Comparison of ENCODE assay signal across 36 cellular contexts in the genomic region with DNA sequence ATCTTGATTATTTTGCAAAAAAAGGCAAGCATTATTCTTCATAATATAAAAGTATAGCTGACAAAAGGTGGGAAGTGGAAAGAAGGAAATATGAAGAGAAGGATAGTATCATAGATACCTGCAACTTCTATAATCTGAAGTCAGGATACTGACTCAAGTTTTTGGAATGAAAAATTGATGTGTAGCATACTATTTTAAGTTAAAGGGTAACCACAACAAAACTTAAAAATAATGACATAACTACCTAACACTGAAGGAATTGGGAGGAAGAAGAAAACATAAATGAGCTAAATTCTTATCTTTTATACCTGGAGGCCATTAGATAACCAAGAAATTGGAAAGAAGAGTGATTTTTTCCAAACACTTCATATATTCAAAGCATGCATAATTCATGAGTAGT. TPM values are rescaled to one million over a fixed set of nuclear protein-coding genes. Genes with fewer than 3 reads are reported as not detected.
"Had no signal": no experiment of that assay in that cellular context is flagged by ENCODE, and none has a peak within 500 bp of the region (broad histone marks: within the 10 kb centered on the region; RNA-seq: fewer than 3 reads in every experiment).

No MANE protein-coding gene starts in this region.

- H3K36me3 ChIP-seq: adrenal gland, esophagus muscularis mucosa had no signal

- ATAC-seq: activated CD4-positive, alpha-beta T cell treated with anti-CD3 and anti-CD28 coated beads for 36 hours; activated CD8-positive, alpha-beta memory T cell treated with anti-CD3 and anti-CD28 coated beads, Interleukin-2, amount 10 ng/mL, durations not matched to agents 7 days and 5 days; activated CD8-positive, alpha-beta T cell treated with anti-CD3 and anti-CD28 coated beads, Interleukin-2, amount 10 ng/mL, durations not matched to agents 7 days and 5 days; activated naive CD8-positive, alpha-beta T cell treated with anti-CD3 and anti-CD28 coated beads, Interleukin-2, amount 50 U/mL, for 24 hours; body of pancreas; T-helper 17 cell had no signal

- H3K4me1 Mint-ChIP-seq: activated CD4-positive, alpha-beta T cell treated with anti-CD3 and anti-CD28 coated beads for 36 hours; activated CD4-positive, alpha-beta T cell treated with anti-CD3 and anti-CD28 coated beads, Interleukin-2, amount 10 ng/mL, durations not matched to agents 24 days and 14 days; activated CD8-positive, alpha-beta memory T cell treated with anti-CD3 and anti-CD28 coated beads, Interleukin-2, amount 10 ng/mL, durations not matched to agents 7 days and 5 days; activated naive CD4-positive, alpha-beta T cell treated with anti-CD3 and anti-CD28 coated beads, Interleukin-2, amount 50 U/mL, for 24 hours; activated naive CD8-positive, alpha-beta T cell treated with anti-CD3 and anti-CD28 coated beads for 36 hours; activated naive CD8-positive, alpha-beta T cell treated with anti-CD3 and anti-CD28 coated beads, Interleukin-2, amount 50 U/mL, for 24 hours; central memory CD8-positive, alpha-beta T cell; T-helper 17 cell had no signal

- H3K9me3 Mint-ChIP-seq: activated CD4-positive, alpha-beta T cell treated with anti-CD3 and anti-CD28 coated beads, Interleukin-2, amount 10 ng/mL, durations not matched to agents 24 days and 14 days had no signal

- H3K27me3 ChIP-seq: adrenal gland, body of pancreas, dorsolateral prefrontal cortex, esophagus muscularis mucosa had no signal

- H3K4me1 ChIP-seq: esophagus muscularis mucosa had no signal

- DNase-seq: activated CD4-positive, alpha-beta memory T cell treated with anti-CD3 and anti-CD28 coated beads for 36 hours; activated CD4-positive, alpha-beta T cell treated with anti-CD3 and anti-CD28 coated beads for 36 hours; activated CD4-positive, alpha-beta T cell treated with anti-CD3 and anti-CD28 coated beads, Interleukin-2, amount 10 ng/mL, durations not matched to agents 24 days and 14 days; activated CD4-positive, CD25-positive, alpha-beta regulatory T cell; activated CD4-positive, CD25-positive, alpha-beta regulatory T cell treated with anti-CD3 and anti-CD28 coated beads, Interleukin-2, amount 50 U/mL, for 72 hours; activated CD8-positive, alpha-beta memory T cell treated with anti-CD3 and anti-CD28 coated beads, Interleukin-2, amount 10 ng/mL, durations not matched to agents 7 days and 5 days; activated CD8-positive, alpha-beta memory T cell treated with anti-CD3 and anti-CD28 coated beads, Interleukin-2, amount 50 U/mL, for 4 hours; activated CD8-positive, alpha-beta T cell treated with anti-CD3 and anti-CD28 coated beads, Interleukin-2, amount 10 ng/mL, durations not matched to agents 7 days and 5 days; activated effector memory CD4-positive, alpha-beta T cell treated with anti-CD3 and anti-CD28 coated beads, Interleukin-2, amount 50 U/mL, for 16 hours; activated naive CD4-positive, alpha-beta T cell treated with anti-CD3 and anti-CD28 coated beads for 36 hours; activated naive CD8-positive, alpha-beta T cell treated with anti-CD3 and anti-CD28 coated beads for 36 hours; activated naive CD8-positive, alpha-beta T cell treated with anti-CD3 and anti-CD28 coated beads, Interleukin-2, amount 50 U/mL, for 24 hours; activated T-cell treated with anti-CD3 and anti-CD28 coated beads, Interleukin-2, amount 50 U/mL, for 1 hour; activated T-cell treated with anti-CD3 and anti-CD28 coated beads, Interleukin-2, amount 50 U/mL, for 48 hours; adrenal gland; amygdala; aorta; body of pancreas; dorsolateral prefrontal cortex; effector memory CD4-positive, alpha-beta T cell; endodermal cell; erythroblast; head of caudate nucleus; hippocampal formation; T-helper 17 cell; T1000 had no signal

- H3K27ac Mint-ChIP-seq: activated CD4-positive, alpha-beta memory T cell treated with anti-CD3 and anti-CD28 coated beads for 36 hours; activated CD4-positive, alpha-beta T cell treated with anti-CD3 and anti-CD28 coated beads for 36 hours; activated CD4-positive, alpha-beta T cell treated with anti-CD3 and anti-CD28 coated beads, Interleukin-2, amount 10 ng/mL, durations not matched to agents 24 days and 14 days; activated CD8-positive, alpha-beta memory T cell treated with anti-CD3 and anti-CD28 coated beads, Interleukin-2, amount 10 ng/mL, durations not matched to agents 7 days and 5 days; activated CD8-positive, alpha-beta T cell treated with anti-CD3 and anti-CD28 coated beads, Interleukin-2, amount 10 ng/mL, durations not matched to agents 7 days and 5 days; activated naive CD4-positive, alpha-beta T cell treated with anti-CD3 and anti-CD28 coated beads for 36 hours; activated naive CD4-positive, alpha-beta T cell treated with anti-CD3 and anti-CD28 coated beads, Interleukin-2, amount 50 U/mL, for 24 hours; activated naive CD8-positive, alpha-beta T cell treated with anti-CD3 and anti-CD28 coated beads for 36 hours; activated naive CD8-positive, alpha-beta T cell treated with anti-CD3 and anti-CD28 coated beads, Interleukin-2, amount 50 U/mL, for 24 hours; activated T-helper 1 cell treated with anti-CD3 and anti-CD28 coated beads, Interleukin-12 subunit alpha, Interleukin-12 subunit beta, Interleukin-2, Interleukin-4 antibody, amounts not matched to agents 30 ng/mL and 10 ng/mL and 1 ng/mL, durations not matched to agents 14 hours and 24 hours and 36 hours; activated T-helper 2 cell treated with anti-CD3 and anti-CD28 coated beads, Interferon-gamma antibody, Interleukin-2, Interleukin-4, amounts not matched to agents 10 μg/mL and 5 μg/mL and 100 μg/mL, durations not matched to agents 14 hours and 24 hours and 36 hours; dendritic cell treated with granulocyte-macrophage colony-stimulating factor and Interleukin-4, amounts not matched to agents 40 ng/mL and 50 ng/mL, for 4 days; endodermal cell; T-helper 17 cell; T-helper 2 cell treated with Interferon-gamma antibody and Interleukin-4, amounts not matched to agents 5 μg/mL and 100 μg/mL, for 36 hours had no signal

- H3K27me3 Mint-ChIP-seq: activated CD4-positive, alpha-beta memory T cell treated with anti-CD3 and anti-CD28 coated beads for 36 hours; activated CD4-positive, alpha-beta T cell treated with anti-CD3 and anti-CD28 coated beads for 36 hours; activated CD4-positive, alpha-beta T cell treated with anti-CD3 and anti-CD28 coated beads, Interleukin-2, amount 10 ng/mL, durations not matched to agents 24 days and 14 days; activated CD8-positive, alpha-beta memory T cell treated with anti-CD3 and anti-CD28 coated beads, Interleukin-2, amount 10 ng/mL, durations not matched to agents 7 days and 5 days; activated naive CD4-positive, alpha-beta T cell treated with anti-CD3 and anti-CD28 coated beads, Interleukin-2, amount 50 U/mL, for 24 hours; activated naive CD8-positive, alpha-beta T cell treated with anti-CD3 and anti-CD28 coated beads for 36 hours; activated naive CD8-positive, alpha-beta T cell treated with anti-CD3 and anti-CD28 coated beads, Interleukin-2, amount 50 U/mL, for 24 hours; central memory CD8-positive, alpha-beta T cell; dendritic cell treated with granulocyte-macrophage colony-stimulating factor and Interleukin-4, amounts not matched to agents 40 ng/mL and 50 ng/mL, for 4 days; T-helper 17 cell had no signal

- FAIRE-seq: frontal cortex had no signal

- H3K36me3 Mint-ChIP-seq: activated CD4-positive, alpha-beta memory T cell treated with anti-CD3 and anti-CD28 coated beads for 36 hours; activated CD8-positive, alpha-beta memory T cell treated with anti-CD3 and anti-CD28 coated beads, Interleukin-2, amount 10 ng/mL, durations not matched to agents 7 days and 5 days; activated naive CD8-positive, alpha-beta T cell treated with anti-CD3 and anti-CD28 coated beads for 36 hours had no signal

- H3K4me3 Mint-ChIP-seq: activated CD4-positive, alpha-beta memory T cell treated with anti-CD3 and anti-CD28 coated beads for 36 hours; activated CD4-positive, alpha-beta T cell treated with anti-CD3 and anti-CD28 coated beads for 36 hours; activated CD4-positive, alpha-beta T cell treated with anti-CD3 and anti-CD28 coated beads, Interleukin-2, amount 10 ng/mL, durations not matched to agents 24 days and 14 days; activated CD8-positive, alpha-beta memory T cell treated with anti-CD3 and anti-CD28 coated beads, Interleukin-2, amount 10 ng/mL, durations not matched to agents 7 days and 5 days; activated CD8-positive, alpha-beta T cell treated with anti-CD3 and anti-CD28 coated beads, Interleukin-2, amount 10 ng/mL, durations not matched to agents 7 days and 5 days; activated naive CD4-positive, alpha-beta T cell treated with anti-CD3 and anti-CD28 coated beads for 36 hours; activated naive CD4-positive, alpha-beta T cell treated with anti-CD3 and anti-CD28 coated beads, Interleukin-2, amount 50 U/mL, for 24 hours; activated naive CD8-positive, alpha-beta T cell treated with anti-CD3 and anti-CD28 coated beads for 36 hours; activated naive CD8-positive, alpha-beta T cell treated with anti-CD3 and anti-CD28 coated beads, Interleukin-2, amount 50 U/mL, for 24 hours; activated T-helper 1 cell treated with anti-CD3 and anti-CD28 coated beads, Interleukin-12 subunit alpha, Interleukin-12 subunit beta, Interleukin-2, Interleukin-4 antibody, amounts not matched to agents 30 ng/mL and 10 ng/mL and 1 ng/mL, durations not matched to agents 14 hours and 24 hours and 36 hours; central memory CD8-positive, alpha-beta T cell; dendritic cell treated with granulocyte-macrophage colony-stimulating factor and Interleukin-4, amounts not matched to agents 40 ng/mL and 50 ng/mL, for 4 days; endodermal cell; T-helper 17 cell; T-helper 2 cell treated with Interferon-gamma antibody and Interleukin-4, amounts not matched to agents 5 μg/mL and 100 μg/mL, for 36 hours had no signal

- H3K9me3 ChIP-seq: adrenal gland had no signal

- H3K4me3 ChIP-seq: adrenal gland, body of pancreas, coronary artery, dorsolateral prefrontal cortex, esophagus muscularis mucosa had no signal

- H3K27ac ChIP-seq: adrenal gland, body of pancreas, coronary artery, dorsolateral prefrontal cortex, esophagus muscularis mucosa had no signal

RNA-seq across cellular contexts. Expression of a gene that starts 51.8 kb away (rescaled TPM):
- total RNA-seq: activated CD4-positive, alpha-beta T cell treated with anti-CD3 and anti-CD28 coated beads, Interleukin-2, amount 10 ng/mL, durations not matched to agents 24 days and 14 days; activated CD8-positive, alpha-beta memory T cell treated with anti-CD3 and anti-CD28 coated beads for 36 hours; activated T-helper 1 cell treated with anti-CD3 and anti-CD28 coated beads, Interleukin-12 subunit alpha, Interleukin-12 subunit beta, Interleukin-2, Interleukin-4 antibody, amounts not matched to agents 30 ng/mL and 10 ng/mL and 1 ng/mL, durations not matched to agents 14 hours and 24 hours and 36 hours had no signal
